Comparison of ENCODE assay signal across 1 cellular context in the genomic region with DNA sequence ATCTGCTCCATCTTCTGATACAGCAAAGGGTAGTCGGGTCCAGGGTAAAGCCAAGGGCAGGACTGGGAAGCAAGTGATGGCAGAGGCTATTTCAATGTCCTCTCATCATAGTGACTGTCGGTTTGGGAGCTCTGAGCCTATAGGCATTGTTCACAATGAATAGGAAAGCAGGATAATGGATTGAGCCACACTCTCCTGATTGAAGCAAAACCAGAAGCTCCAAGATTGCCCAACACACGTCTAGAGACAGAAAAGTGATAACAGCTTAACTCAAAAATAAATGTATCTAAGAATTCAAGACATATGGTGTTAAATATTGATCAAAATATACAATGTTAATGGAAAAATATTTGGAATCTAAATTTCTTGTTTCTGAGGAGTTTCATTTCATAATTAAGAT.
TF ChIP-seq lines count a peak whose summit lies in the region.

No MANE protein-coding gene starts in this region.

TF ChIP-seq in SK-N-SH treated with all-trans-retinoic acid at 6 μM for 48 hours, 23 proteins besides CTCF, POLR2A, EP300 and RAD21 (continued from another document):
- TF ChIP-seq PATZ1 (CRISPR knock-in tag; IDR thresholded peaks at IDR 0.05; ENCODE audit: borderline replicate concordance) (no peak), ESRRG (CRISPR knock-in tag; IDR thresholded peaks at IDR 0.05) (no peak), OSR1 (CRISPR knock-in tag; IDR thresholded peaks at IDR 0.05) (no peak), ZFP3 (CRISPR knock-in tag; IDR thresholded peaks at IDR 0.05) (no peak), GLIS3 (CRISPR knock-in tag; IDR thresholded peaks at IDR 0.05) (no peak), ZNF70 (CRISPR knock-in tag; IDR thresholded peaks at IDR 0.05) (no peak), PPARA (CRISPR knock-in tag; IDR thresholded peaks at IDR 0.05; ENCODE audit: borderline replicate concordance) (no peak), ZNF565 (CRISPR knock-in tag; conservative IDR thresholded peaks at IDR 0.05; ENCODE audit: low read depth) (no peak)
- TF ChIP-seq, protein P1, sequence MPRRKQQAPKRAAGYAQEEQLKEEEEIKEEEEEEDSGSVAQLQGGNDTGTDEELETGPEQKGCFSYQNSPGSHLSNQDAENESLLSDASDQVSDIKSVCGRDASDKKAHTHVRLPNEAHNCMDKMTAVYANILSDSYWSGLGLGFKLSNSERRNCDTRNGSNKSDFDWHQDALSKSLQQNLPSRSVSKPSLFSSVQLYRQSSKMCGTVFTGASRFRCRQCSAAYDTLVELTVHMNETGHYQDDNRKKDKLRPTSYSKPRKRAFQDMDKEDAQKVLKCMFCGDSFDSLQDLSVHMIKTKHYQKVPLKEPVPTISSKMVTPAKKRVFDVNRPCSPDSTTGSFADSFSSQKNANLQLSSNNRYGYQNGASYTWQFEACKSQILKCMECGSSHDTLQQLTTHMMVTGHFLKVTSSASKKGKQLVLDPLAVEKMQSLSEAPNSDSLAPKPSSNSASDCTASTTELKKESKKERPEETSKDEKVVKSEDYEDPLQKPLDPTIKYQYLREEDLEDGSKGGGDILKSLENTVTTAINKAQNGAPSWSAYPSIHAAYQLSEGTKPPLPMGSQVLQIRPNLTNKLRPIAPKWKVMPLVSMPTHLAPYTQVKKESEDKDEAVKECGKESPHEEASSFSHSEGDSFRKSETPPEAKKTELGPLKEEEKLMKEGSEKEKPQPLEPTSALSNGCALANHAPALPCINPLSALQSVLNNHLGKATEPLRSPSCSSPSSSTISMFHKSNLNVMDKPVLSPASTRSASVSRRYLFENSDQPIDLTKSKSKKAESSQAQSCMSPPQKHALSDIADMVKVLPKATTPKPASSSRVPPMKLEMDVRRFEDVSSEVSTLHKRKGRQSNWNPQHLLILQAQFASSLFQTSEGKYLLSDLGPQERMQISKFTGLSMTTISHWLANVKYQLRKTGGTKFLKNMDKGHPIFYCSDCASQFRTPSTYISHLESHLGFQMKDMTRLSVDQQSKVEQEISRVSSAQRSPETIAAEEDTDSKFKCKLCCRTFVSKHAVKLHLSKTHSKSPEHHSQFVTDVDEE (CRISPR knock-in tag; IDR thresholded peaks at IDR 0.05): no peak
- TF ChIP-seq, protein P2, sequence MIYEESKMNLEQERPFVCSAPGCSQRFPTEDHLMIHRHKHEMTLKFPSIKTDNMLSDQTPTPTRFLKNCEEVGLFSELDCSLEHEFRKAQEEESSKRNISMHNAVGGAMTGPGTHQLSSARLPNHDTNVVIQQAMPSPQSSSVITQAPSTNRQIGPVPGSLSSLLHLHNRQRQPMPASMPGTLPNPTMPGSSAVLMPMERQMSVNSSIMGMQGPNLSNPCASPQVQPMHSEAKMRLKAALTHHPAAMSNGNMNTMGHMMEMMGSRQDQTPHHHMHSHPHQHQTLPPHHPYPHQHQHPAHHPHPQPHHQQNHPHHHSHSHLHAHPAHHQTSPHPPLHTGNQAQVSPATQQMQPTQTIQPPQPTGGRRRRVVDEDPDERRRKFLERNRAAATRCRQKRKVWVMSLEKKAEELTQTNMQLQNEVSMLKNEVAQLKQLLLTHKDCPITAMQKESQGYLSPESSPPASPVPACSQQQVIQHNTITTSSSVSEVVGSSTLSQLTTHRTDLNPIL (CRISPR knock-in tag; IDR thresholded peaks at IDR 0.05; ENCODE audit: low read depth): no peak
- TF ChIP-seq, protein P3, sequence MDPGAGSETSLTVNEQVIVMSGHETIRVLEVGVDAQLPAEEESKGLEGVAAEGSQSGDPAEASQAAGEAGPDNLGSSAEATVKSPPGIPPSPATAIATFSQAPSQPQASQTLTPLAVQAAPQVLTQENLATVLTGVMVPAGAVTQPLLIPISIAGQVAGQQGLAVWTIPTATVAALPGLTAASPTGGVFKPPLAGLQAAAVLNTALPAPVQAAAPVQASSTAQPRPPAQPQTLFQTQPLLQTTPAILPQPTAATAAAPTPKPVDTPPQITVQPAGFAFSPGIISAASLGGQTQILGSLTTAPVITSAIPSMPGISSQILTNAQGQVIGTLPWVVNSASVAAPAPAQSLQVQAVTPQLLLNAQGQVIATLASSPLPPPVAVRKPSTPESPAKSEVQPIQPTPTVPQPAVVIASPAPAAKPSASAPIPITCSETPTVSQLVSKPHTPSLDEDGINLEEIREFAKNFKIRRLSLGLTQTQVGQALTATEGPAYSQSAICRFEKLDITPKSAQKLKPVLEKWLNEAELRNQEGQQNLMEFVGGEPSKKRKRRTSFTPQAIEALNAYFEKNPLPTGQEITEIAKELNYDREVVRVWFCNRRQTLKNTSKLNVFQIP (CRISPR knock-in tag; IDR thresholded peaks at IDR 0.05; ENCODE audit: borderline replicate concordance, low read depth): no peak
